Comparison of ENCODE assay signal across 8 cellular contexts in genomic region chr3:132317229-132317948, GRCh38. TPM values are rescaled to one million over a fixed set of nuclear protein-coding genes. Genes with fewer than 3 reads are reported as not detected.
DNase-seq lines count a peak whose midpoint lies in the region; ATAC-seq and TF ChIP-seq lines count a peak whose summit lies in the region.

ACP3 (plus strand) TSS chr3:132317407; CDS start chr3:132317457, 50 bp downstream.

- no peak within 1 kb of the TSS for H3K4me3 Mint-ChIP-seq in activated CD4-positive, alpha-beta memory T cell treated with anti-CD3 and anti-CD28 coated beads for 36 hours

- peak in 1 of 6 experiments; percentile 3 for TF ChIP-seq CTCF in adrenal gland (IDR thresholded peaks at IDR 0.05)
- no peak for TF ChIP-seq CTCF in suprapubic skin (IDR thresholded peaks at IDR 0.05)

- H3K27me3 ChIP-seq in adrenal gland (no peaks in the 10 kb centered on the region), iPS DF 6.9 (ENCODE audit: control insufficient read depth, insufficient read depth, low read length) (no peaks in the 10 kb centered on the region), suprapubic skin (no peaks in the 10 kb centered on the region), HAP-1 (ENCODE audit: low read depth) (peaks cover 4% of the 10 kb centered on the region)

- H3K27ac ChIP-seq in adrenal gland (peak within 1 kb of the TSS; percentile 80 to 95 (median 87)), iPS DF 6.9 (ENCODE audit: low read length) (no peak within 1 kb of the TSS), suprapubic skin (peak within 1 kb of the TSS; percentile 86)

- ATAC-seq in GM18511 (IDR thresholded peaks at IDR 0.05; ENCODE audit: unreplicated experiment) (peak; percentile 78), HG02938 (IDR thresholded peaks at IDR 0.05; ENCODE audit: unreplicated experiment) (no peak)

- H3K9me3 ChIP-seq in adrenal gland (replicated peaks in 1 of 3) (no peaks in the 10 kb centered on the region), iPS DF 6.9 (ENCODE audit: control insufficient read depth, insufficient read depth, low read length) (no peaks in the 10 kb centered on the region), suprapubic skin (no peaks in the 10 kb centered on the region), HAP-1 (no peaks in the 10 kb centered on the region)

- H3K27me3 Mint-ChIP-seq in activated CD4-positive, alpha-beta memory T cell treated with anti-CD3 and anti-CD28 coated beads for 36 hours = peaks cover 7% of the 10 kb centered on the region

- DNase-seq in KG1 (lab: John Stamatoyannopoulos, UW) = peak; percentile 37
- DNase-seq in adrenal gland = peak; percentile 26 to 73 (median 49)
- DNase-seq in iPS DF 6.9 (ENCODE audit: low read depth, low spot score) = peak; percentile 27
- no peak for DNase-seq in suprapubic skin (ENCODE audit: low spot score in 2 of 2)
- no peak for DNase-seq in HAP-1 (ENCODE audit: low spot score in 2 of 2)
- no peak for DNase-seq in activated CD4-positive, alpha-beta memory T cell treated with anti-CD3 and anti-CD28 coated beads for 36 hours

- peak in 1 of 2 donors; percentile 40 for TF ChIP-seq POLR2A in adrenal gland (IDR thresholded peaks at IDR 0.05)
- no peak for TF ChIP-seq POLR2A in suprapubic skin (IDR thresholded peaks at IDR 0.05)

- no peak for TF ChIP-seq EP300 in suprapubic skin (IDR thresholded peaks at IDR 0.05)

- H3K36me3 ChIP-seq in adrenal gland (replicated peaks in 1 of 2) (no peaks in the 10 kb centered on the region), iPS DF 6.9 (ENCODE audit: control insufficient read depth, insufficient read depth, low read length) (no peaks in the 10 kb centered on the region), suprapubic skin (no peaks in the 10 kb centered on the region), HAP-1 (replicated peaks) (no peaks in the 10 kb centered on the region)

- H3K4me1 ChIP-seq in adrenal gland (replicated peaks in 1 of 2) = peaks cover 22 to 35% of the 10 kb centered on the region in 2 donors
- H3K4me1 ChIP-seq in iPS DF 6.9 (ENCODE audit: control insufficient read depth, insufficient read depth, low read length) = peaks cover 4% of the 10 kb centered on the region; the same call in 1 of the 2 replicates
- peaks cover 38% of the 10 kb centered on the region for H3K4me1 ChIP-seq in suprapubic skin
- no peaks in the 10 kb centered on the region for H3K4me1 ChIP-seq in HAP-1

- no peaks in the 10 kb centered on the region for H3K36me3 Mint-ChIP-seq in activated CD4-positive, alpha-beta memory T cell treated with anti-CD3 and anti-CD28 coated beads for 36 hours

- peak within 1 kb of the TSS in 1 of 4 donors; percentile 33 for H3K4me3 ChIP-seq in adrenal gland
- no peak within 1 kb of the TSS for H3K4me3 ChIP-seq in iPS DF 6.9 (ENCODE audit: low read length)
- H3K4me3 ChIP-seq in suprapubic skin = peak within 1 kb of the TSS; percentile 29
- H3K4me3 ChIP-seq in HAP-1 = no peak within 1 kb of the TSS

- no peaks in the 10 kb centered on the region for H3K9me3 Mint-ChIP-seq in activated CD4-positive, alpha-beta memory T cell treated with anti-CD3 and anti-CD28 coated beads for 36 hours

- POLR2A ChIA-PET in activated CD4-positive, alpha-beta memory T cell treated with anti-CD3 and anti-CD28 coated beads for 36 hours (lab: Charles Lee) = no interaction called here

- intact Hi-C loops in adrenal gland (cut with DNase I) = no loop called here
- intact Hi-C loops in activated CD4-positive, alpha-beta memory T cell treated with anti-CD3 and anti-CD28 coated beads for 36 hours (cut with micrococcal nuclease) = no loop called here

- H3K4me1 Mint-ChIP-seq in activated CD4-positive, alpha-beta memory T cell treated with anti-CD3 and anti-CD28 coated beads for 36 hours (ENCODE audit: low read depth) = no peaks in the 10 kb centered on the region

- in situ Hi-C loops in HAP-1 (cut with MboI; ENCODE audit: low sequenced_read_pairs) = no loop called here

- no peak within 1 kb of the TSS for H3K27ac Mint-ChIP-seq in activated CD4-positive, alpha-beta memory T cell treated with anti-CD3 and anti-CD28 coated beads for 36 hours

- CTCF ChIA-PET in activated CD4-positive, alpha-beta memory T cell treated with anti-CD3 and anti-CD28 coated beads for 36 hours (lab: Charles Lee) = no interaction called here

- 10 to 15% (median 11%) methylated on average over 6 of the region's 6 CpGs for WGBS in adrenal gland, 4 donors
- WGBS in iPS DF 6.9 (ENCODE audit: insufficient coverage, insufficient read length) = no CpG with 5 or more reads among the region's 6 CpGs
- WGBS in suprapubic skin = 11% methylated on average over 6 of the region's 6 CpGs

RNA-seq across cellular contexts. Expression of gene ACP3, which starts in this region (rescaled TPM):
- 10 to 100 TPM in 4 of 8 donors, 1 to 10 TPM in 4; 3.1 to 30.8 (median 9.1) TPM for total RNA-seq in adrenal gland
- polyA plus RNA-seq in adrenal gland = 1 to 10 TPM in 1 of 3 donors, under 1 TPM in 2; 0.48 to 5.1 (median 0.91) TPM
- total RNA-seq in suprapubic skin = 10 to 100 TPM; 38.2 to 71.7 (median 60.1) TPM
- not detected for total RNA-seq in activated CD4-positive, alpha-beta memory T cell treated with anti-CD3 and anti-CD28 coated beads for 36 hours

Comparison
In these comparisons a context has a peak if more than half of its experiments do, and no peak if none do; other contexts are left out.
1. RNA of gene ACP3 (total RNA-seq): 38.2 to 71.7 TPM in suprapubic skin and 3.1 to 30.8 TPM in adrenal gland; not detected in activated CD4-positive, alpha-beta memory T cell treated with anti-CD3 and anti-CD28 coated beads for 36 hours; every median in the first group is over 4 times any median in the second.
2. DNase-seq: peak in KG1 (single experiment), adrenal gland (7 of 7) and iPS DF 6.9 (single experiment); none in suprapubic skin (0 of 2), HAP-1 (0 of 2) and activated CD4-positive, alpha-beta memory T cell treated with anti-CD3 and anti-CD28 coated beads for 36 hours (single experiment).